Comparison of ENCODE assay signal across 13 cellular contexts in genomic region chr17:45305532-45306087, GRCh38. TPM values are rescaled to one million over a fixed set of nuclear protein-coding genes. Genes with fewer than 3 reads are reported as not detected.
DNase-seq lines count a peak whose midpoint lies in the region; ATAC-seq and TF ChIP-seq lines count a peak whose summit lies in the region.
"Had no signal": no experiment of that assay in that cellular context is flagged by ENCODE, and none has a peak within 500 bp of the region (broad histone marks: within the 10 kb centered on the region; RNA-seq: fewer than 3 reads in every experiment).

No MANE protein-coding gene starts in this region.

- peak overlapping the region; percentile 9 to 57 (median 10) for H3K9ac ChIP-seq in skeletal muscle tissue (ENCODE audit: low read depth in 1 of 3, low read length in 3 of 3)

- no peak for TF ChIP-seq POLR2A in GM18505 (IDR thresholded peaks at IDR 0.05; ENCODE audit: borderline replicate concordance, extremely low read depth, insufficient read depth, insufficient read length)

- H3K4me3 Mint-ChIP-seq in T-helper 1 cell treated with Interleukin-12 subunit alpha and Interleukin-12 subunit beta and Interleukin-4 antibody, amounts not matched to agents 30 μg/mL and 1 μg/mL, for 36 hours, result no peak overlapping the region
- H3K4me3 Mint-ChIP-seq: immature natural killer cell had no signal

- TF ChIP-seq CTCF in RWPE1 (conservative IDR thresholded peaks at IDR 0.05; ENCODE audit: low read depth), result no peak

- H3K27ac ChIP-seq in RWPE1 (peak overlapping the region; percentile 70), skeletal muscle tissue (ENCODE audit: low read depth, low read length) (peak overlapping the region; percentile 70)

- H3K4me3 ChIP-seq in skeletal muscle tissue (ENCODE audit: low read length in 3 of 3), result peak overlapping the region in 1 of 3 donors; percentile 16
- H3K4me3 ChIP-seq: prostate gland had no signal

- CTCF ChIA-PET in RWPE1 (lab: Yijun Ruan, JAX), result interaction anchor here (1.2 kb wide), 1 partner anchor 80 kb away, joined by 3 read pairs; no protein-coding TSS in a partner anchor

- peaks cover 51 to 66% (median 56%) of the 10 kb centered on the region in 3 donors for H3K4me1 ChIP-seq in skeletal muscle tissue (ENCODE audit: control insufficient read depth in 3 of 3, insufficient read depth in 3 of 3, low read length in 3 of 3)

- POLR2A ChIA-PET in RWPE1 (lab: Yijun Ruan, JAX; ENCODE audit: low non-redundant PET), result no interaction called here

- peaks cover 38% of the 10 kb centered on the region for H3K36me3 Mint-ChIP-seq in T-helper 1 cell treated with Interleukin-12 subunit alpha and Interleukin-12 subunit beta and Interleukin-4 antibody, amounts not matched to agents 30 μg/mL and 1 μg/mL, for 36 hours (ENCODE audit: low read depth)
- H3K36me3 Mint-ChIP-seq: immature natural killer cell had no signal

- H3K9me3 ChIP-seq in skeletal muscle tissue (ENCODE audit: control insufficient read depth in 3 of 3, low read length in 3 of 3), result no peaks in the 10 kb centered on the region
- H3K9me3 ChIP-seq: prostate gland had no signal

- H3K27me3 Mint-ChIP-seq in T-helper 1 cell treated with Interleukin-12 subunit alpha and Interleukin-12 subunit beta and Interleukin-4 antibody, amounts not matched to agents 30 μg/mL and 1 μg/mL, for 36 hours (ENCODE audit: low read depth), result no peaks in the 10 kb centered on the region

- no peak for DNase-seq in T-helper 1 cell
- no peak for DNase-seq in RWPE1 (ENCODE audit: low spot score)
- peak; percentile 88 for DNase-seq in fibroblast of gingiva (ENCODE audit: low read depth)
- DNase-seq in HK-2 (ENCODE audit: unreplicated experiment), result no peak
- DNase-seq: activated CD8-positive, alpha-beta memory T cell treated with anti-CD3 and anti-CD28 coated beads, Interleukin-2, amount 50 U/mL, for 4 hours; immature natural killer cell; NCI-H1105; SIG-M5 had no signal

- H3K27me3 ChIP-seq in skeletal muscle tissue (ENCODE audit: control insufficient read depth in 3 of 3, insufficient read depth in 3 of 3, low read length in 3 of 3), result no peaks in the 10 kb centered on the region

- H3K27ac Mint-ChIP-seq in T-helper 1 cell treated with Interleukin-12 subunit alpha and Interleukin-12 subunit beta and Interleukin-4 antibody, amounts not matched to agents 30 μg/mL and 1 μg/mL, for 36 hours, result peak overlapping the region; percentile 67

- H3K36me3 ChIP-seq in skeletal muscle tissue (ENCODE audit: control insufficient read depth in 3 of 3, insufficient read depth in 3 of 3, low read length in 3 of 3), result peaks cover 0 to 2% (median 0%) of the 10 kb centered on the region in 3 donors
- H3K36me3 ChIP-seq: prostate gland had no signal

- no peak for ATAC-seq in GM18505 (IDR thresholded peaks at IDR 0.05; ENCODE audit: unreplicated experiment)
- ATAC-seq in HG02571 (IDR thresholded peaks at IDR 0.05; ENCODE audit: unreplicated experiment), result no peak

- H3K4me1 Mint-ChIP-seq in T-helper 1 cell treated with Interleukin-12 subunit alpha and Interleukin-12 subunit beta and Interleukin-4 antibody, amounts not matched to agents 30 μg/mL and 1 μg/mL, for 36 hours (ENCODE audit: low read depth), result peaks cover 63% of the 10 kb centered on the region

- H3K9me3 Mint-ChIP-seq in T-helper 1 cell treated with Interleukin-12 subunit alpha and Interleukin-12 subunit beta and Interleukin-4 antibody, amounts not matched to agents 30 μg/mL and 1 μg/mL, for 36 hours, result no peaks in the 10 kb centered on the region
- H3K9me3 Mint-ChIP-seq: immature natural killer cell had no signal

RNA-seq across cellular contexts. Expression of gene MAP3K14, which starts 11.2 kb away (rescaled TPM):
- 1.6 TPM for total RNA-seq in skeletal muscle tissue

RNA-seq across cellular contexts. Expression of gene SPATA32, which starts 43.7 kb away (rescaled TPM):
- total RNA-seq in skeletal muscle tissue, result not detected
